In the genomic region with DNA sequence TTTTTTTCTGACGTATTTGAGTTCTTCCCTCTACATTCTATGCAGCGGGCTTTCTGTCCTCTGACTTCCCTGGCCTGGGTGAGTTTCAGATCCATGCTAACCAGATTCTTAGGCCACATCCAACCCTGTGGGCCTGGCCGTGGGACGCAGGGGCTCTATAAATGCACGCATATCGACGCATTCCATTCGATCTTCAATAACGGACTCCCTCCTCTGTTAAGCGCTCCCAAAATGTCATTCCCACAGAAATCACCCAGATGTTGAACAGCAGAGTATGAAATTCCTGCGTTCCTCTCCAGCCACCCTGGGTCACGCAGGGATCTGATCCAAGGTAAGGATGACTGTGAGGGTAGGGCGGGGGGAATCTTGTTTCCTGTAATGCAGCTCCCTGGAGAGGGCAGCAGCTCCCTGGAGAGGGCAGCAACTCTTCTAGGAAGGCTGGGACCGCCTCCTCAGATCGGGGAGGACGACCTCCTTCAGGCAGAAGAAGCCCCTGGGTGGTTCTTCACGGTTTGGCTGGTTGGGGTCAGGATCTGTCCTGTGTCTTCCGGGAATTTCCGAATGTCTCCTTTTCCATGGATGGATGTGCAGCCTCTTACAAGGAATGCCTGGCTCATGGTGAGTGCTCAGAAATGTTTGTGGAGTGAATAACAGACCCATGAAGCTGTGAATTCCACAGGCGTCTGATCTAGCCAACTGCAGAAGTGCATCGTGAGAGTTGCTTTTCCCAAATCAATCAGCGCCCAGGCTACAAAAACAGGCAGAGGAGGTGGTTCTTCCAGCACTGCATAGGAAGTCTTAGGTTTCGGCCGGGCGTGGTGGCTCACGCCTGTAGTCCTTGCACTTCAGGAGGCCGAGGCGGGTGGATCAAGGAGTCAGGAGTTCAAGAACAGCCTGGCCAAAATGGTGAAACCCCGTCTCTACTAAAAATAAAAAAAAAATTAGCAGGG, we compare ENCODE assay signal across 18 cellular contexts. TPM values are rescaled to one million over a fixed set of nuclear protein-coding genes. Genes with fewer than 3 reads are reported as not detected.
DNase-seq lines count a peak whose midpoint lies in the region; ATAC-seq and TF ChIP-seq lines count a peak whose summit lies in the region.
"Had no signal": no experiment of that assay in that cellular context is flagged by ENCODE, and none has a peak within 500 bp of the region (broad histone marks: within the 10 kb centered on the region; RNA-seq: fewer than 3 reads in every experiment).

No MANE protein-coding gene starts in this region.

- H3K4me1 ChIP-seq in rectal smooth muscle tissue (ENCODE audit: control insufficient read depth, insufficient read depth, low read length), result peaks cover 5% of the 10 kb centered on the region
- H3K4me1 ChIP-seq: pancreas had no signal

- POLR2A ChIA-PET in BJ (lab: Charles Lee), result no interaction called here

- H3K36me3 ChIP-seq in BJ (ENCODE audit: control insufficient read depth, insufficient read depth, low read length) (no peaks in the 10 kb centered on the region), rectal smooth muscle tissue (ENCODE audit: control insufficient read depth, insufficient read depth, low read length) (no peaks in the 10 kb centered on the region)
- H3K36me3 ChIP-seq: left ventricle myocardium inferior, pancreas had no signal

- peak overlapping the region; percentile 18 for H3K27ac ChIP-seq in rectal smooth muscle tissue (ENCODE audit: low read depth, low read length)
- H3K27ac ChIP-seq: left ventricle myocardium inferior, pancreas, testis had no signal

- CTCF ChIA-PET in BJ (lab: Yijun Ruan, JAX), result interaction anchor here (0.6 to 1.8 kb wide), 2 partner anchors 65 to 76 kb away, joined by 3 to 4 read pairs; a partner anchor contains a TSS

- H3K4me3 ChIP-seq in BJ (ENCODE audit: low read depth, low read length) (no peak overlapping the region), fibroblast of villous mesenchyme (ENCODE audit: low read depth, low read length) (no peak overlapping the region), rectal smooth muscle tissue (ENCODE audit: low read length) (no peak overlapping the region)
- H3K4me3 ChIP-seq: left ventricle myocardium inferior, pancreas, testis had no signal

- TF ChIP-seq CTCF in BJ (IDR thresholded peaks at IDR 0.05; ENCODE audit: insufficient read depth, low read depth, low read length) (peak; percentile 33), fibroblast of villous mesenchyme (IDR thresholded peaks at IDR 0.05; ENCODE audit: insufficient read depth, low read depth, low read length) (peak; percentile 36)

- no peak for ATAC-seq in HG02610 (IDR thresholded peaks at IDR 0.05; ENCODE audit: unreplicated experiment)
- ATAC-seq: pancreas, Right ventricle myocardium inferior had no signal

- H3K9ac ChIP-seq in rectal smooth muscle tissue (ENCODE audit: low read length), result no peak overlapping the region

- DNase-seq in BJ (ENCODE audit: low read depth) (no peak), HuH-7 (ENCODE audit: low spot score) (peak; percentile 45), fibroblast of villous mesenchyme (ENCODE audit: low read depth) (no peak), NCI-H226 (no peak)
- DNase-seq in activated CD4-positive, alpha-beta T cell treated with anti-CD3 and anti-CD28 coated beads, Interleukin-2, amount 50 U/mL, for 48 hours, result no peak
- DNase-seq: activated B cell treated with CpG ODN at 0.5 μM for 24 hours, amygdala, C1 segment of cervical spinal cord, left ventricle myocardium inferior, NCI-H187 treated with DMSO at 0.1 percent for 48 hours, NCI-H510A, small intestine, testis had no signal

- H3K27me3 ChIP-seq in BJ (ENCODE audit: control insufficient read depth, insufficient read depth, low read length) (peaks cover 19% of the 10 kb centered on the region), rectal smooth muscle tissue (ENCODE audit: control insufficient read depth, insufficient read depth, low read length) (no peaks in the 10 kb centered on the region)
- H3K27me3 ChIP-seq: pancreas, testis had no signal

RNA-seq across cellular contexts. Expression of a gene that starts 12.2 kb away (rescaled TPM):
- not detected in 2 replicates for polyA plus RNA-seq in BJ (2011; rRNA removed)
- polyA minus RNA-seq in BJ (2011; rRNA and poly(A)+ RNA removed), result not detected in 2 replicates
- not detected in 2 replicates for total RNA-seq in fibroblast of villous mesenchyme
- total RNA-seq: activated B cell treated with CpG ODN at 0.5 μM for 24 hours, cerebellum, left ventricle myocardium inferior, pancreas, Right ventricle myocardium inferior, testis had no signal
- polyA plus RNA-seq: pancreas had no signal

RNA-seq across cellular contexts. Expression of a gene that starts 44.5 kb away (rescaled TPM):
- 13.8 and 24.4 TPM in 2 replicates for polyA plus RNA-seq in BJ (2011; rRNA removed)
- 10.9 and 15.0 TPM in 2 replicates for polyA minus RNA-seq in BJ (2011; rRNA and poly(A)+ RNA removed)
- 52.8 and 61.3 TPM in 2 replicates for total RNA-seq in fibroblast of villous mesenchyme
- total RNA-seq: activated B cell treated with CpG ODN at 0.5 μM for 24 hours had no signal
